In genomic region chr2:128198666-128199065, GRCh38 we compare ENCODE assay signal across 24 cellular contexts.
A peak's percentile ranks its signal among the peaks of the same experiment; 100 is the strongest.
DNase-seq lines count a peak whose midpoint lies in the region; ATAC-seq and TF ChIP-seq lines count a peak whose summit lies in the region.
"Had no signal": no experiment of that assay in that cellular context is flagged by ENCODE, and none has a peak within 500 bp of the region (broad histone marks: within the 10 kb centered on the region; RNA-seq: fewer than 3 reads in every experiment).

No MANE protein-coding gene starts in this region.

- H4K20me1 ChIP-seq in BLaER1 = no peaks in the 10 kb centered on the region
- H4K20me1 ChIP-seq in mammary epithelial cell (ENCODE audit: insufficient read depth, low read length) = no peaks in the 10 kb centered on the region

- no peaks in the 10 kb centered on the region for H3K9me3 Mint-ChIP-seq in activated T-helper 17 cell treated with anti-CD3 and anti-CD28 coated beads, Interleukin-2, amount 50 U/mL, for 72 hours
- H3K9me3 Mint-ChIP-seq: endodermal cell had no signal

- DNase-seq in Ammon's horn (ENCODE audit: low spot score) = peak; percentile 27
- DNase-seq in left ventricle myocardium superior = peak; percentile 50
- no peak for DNase-seq in mammary epithelial cell
- DNase-seq: activated CD4-positive, alpha-beta T cell treated with anti-CD3 and anti-CD28 coated beads for 1 hour; activated gamma-delta T cell; CD4-positive, alpha-beta memory T cell; endodermal cell; GDM1; KBM-7; mesendoderm; MG63; naive thymus-derived CD4-positive, alpha-beta T cell; NCI-H1436 treated with DMSO at 0.1 percent for 48 hours; NCI-H748 treated with DMSO at 0.1 percent for 48 hours; occipital lobe; SIG-M5 had no signal

- no peak for TF ChIP-seq CTCF in mammary epithelial cell (conservative IDR thresholded peaks at IDR 0.05 in 1 of 2, IDR thresholded peaks at IDR 0.05 in 1 of 2; ENCODE audit: extremely low read depth in 1 of 2, insufficient read depth in 1 of 2, low read depth in 1 of 2, low read length in 2 of 2)

- H3K4me1 Mint-ChIP-seq in activated T-helper 17 cell treated with anti-CD3 and anti-CD28 coated beads, Interleukin-2, amount 50 U/mL, for 72 hours = peaks cover 26% of the 10 kb centered on the region

- H3K4me3 Mint-ChIP-seq in activated T-helper 17 cell treated with anti-CD3 and anti-CD28 coated beads, Interleukin-2, amount 50 U/mL, for 72 hours = no peak overlapping the region
- H3K4me3 Mint-ChIP-seq: brain; CD4-positive, alpha-beta memory T cell; endodermal cell; naive thymus-derived CD4-positive, alpha-beta T cell had no signal

- H3K36me3 Mint-ChIP-seq in activated T-helper 17 cell treated with anti-CD3 and anti-CD28 coated beads, Interleukin-2, amount 50 U/mL, for 72 hours (ENCODE audit: low read depth) = no peaks in the 10 kb centered on the region
- H3K36me3 Mint-ChIP-seq: brain had no signal

- CTCF ChIA-PET in mammary epithelial cell (lab: Charles Lee; ENCODE audit: low non-redundant PET) = no interaction called here

- no TSS peak for BruUV-seq in mammary epithelial cell (replicated peaks; lab: Mats Ljungman, UMichigan)

- H3K4me1 ChIP-seq in BLaER1 (peaks cover 84% of the 10 kb centered on the region), mammary epithelial cell (ENCODE audit: insufficient read depth, low read length) (no peaks in the 10 kb centered on the region)

- ATAC-seq in activated T-helper 17 cell treated with anti-CD3 and anti-CD28 coated beads, Interleukin-2, amount 50 U/mL, for 72 hours (replicated peaks) = no peak
- ATAC-seq in left ventricle myocardium superior (peak; percentile 69), HG02759 (IDR thresholded peaks at IDR 0.05; ENCODE audit: unreplicated experiment) (no peak)
- ATAC-seq in activated CD4-positive, CD25-positive, alpha-beta regulatory T cell treated with anti-CD3 and anti-CD28 coated beads, Interleukin-2, amount 50 U/mL, for 24 hours = no peak
- ATAC-seq: gastroesophageal sphincter; naive thymus-derived CD4-positive, alpha-beta T cell had no signal

- dilution Hi-C loops in mammary epithelial cell (cut with HindIII; ENCODE audit: low sequenced_read_pairs) = no loop called here

- 100% methylated on average over 3 of the region's 3 CpGs for WGBS in mammary epithelial cell (ENCODE audit: low coverage, missing lambda C conversion rate)

- H3K9me3 ChIP-seq in BLaER1 (no peaks in the 10 kb centered on the region), mammary epithelial cell (replicated peaks; ENCODE audit: insufficient read depth, low read length) (no peaks in the 10 kb centered on the region)
- H3K9me3 ChIP-seq: gastroesophageal sphincter, MG63 had no signal

- in situ Hi-C loops in mammary epithelial cell (cut with MboI; ENCODE audit: low sequenced_read_pairs in 2 of 2) = loop anchor here in 1 of 2 donors (25.0 kb wide), 1 partner anchor 114 kb away; the partner anchor contains the start of gene HS6ST1

- H2AFZ ChIP-seq in mammary epithelial cell (ENCODE audit: low read depth, low read length) = no peak overlapping the region

- H3K4me3 ChIP-seq in BLaER1 (peak overlapping the region; percentile 31; the same call in 1 of the 2 replicates), mammary epithelial cell (replicated peaks in 1 of 3; ENCODE audit: insufficient read depth in 1 of 3, low read depth in 2 of 3, low read length in 3 of 3) (no peak overlapping the region)
- H3K4me3 ChIP-seq: coronary artery, gastroesophageal sphincter, MG63, skin epidermis had no signal

- H3K36me3 ChIP-seq in BLaER1 = 0 out of 2 replicates have a peak, but pooled peaks cover 7% of the 10 kb centered on the region
- H3K36me3 ChIP-seq in mammary epithelial cell (ENCODE audit: insufficient read depth, low read length) = peaks cover 5% of the 10 kb centered on the region
- H3K36me3 ChIP-seq: gastroesophageal sphincter had no signal

- peak overlapping the region; percentile 90 for H3K4me2 ChIP-seq in BLaER1
- H3K4me2 ChIP-seq in mammary epithelial cell (ENCODE audit: insufficient read depth, low read depth, low read length) = no peak overlapping the region

- H3K27me3 ChIP-seq in BLaER1 (no peaks in the 10 kb centered on the region), mammary epithelial cell (ENCODE audit: insufficient read depth, low read length) (no peaks in the 10 kb centered on the region)
- H3K27me3 ChIP-seq: gastroesophageal sphincter, MG63 had no signal

- peak overlapping the region; percentile 49 for H3K27ac Mint-ChIP-seq in activated T-helper 17 cell treated with anti-CD3 and anti-CD28 coated beads, Interleukin-2, amount 50 U/mL, for 72 hours
- H3K27ac Mint-ChIP-seq: endodermal cell had no signal

- H3K9ac ChIP-seq in BLaER1 (0 out of 2 replicates have a peak overlapping the region, but pooled peaks have one; percentile 15), mammary epithelial cell (ENCODE audit: insufficient read depth, low read length) (no peak overlapping the region)

- H3K79me2 ChIP-seq in mammary epithelial cell (ENCODE audit: insufficient read depth, low read length) = no peaks in the 10 kb centered on the region

- H3K27ac ChIP-seq in BLaER1 (peak overlapping the region; percentile 41), mammary epithelial cell (ENCODE audit: insufficient read depth, low read depth, low read length) (no peak overlapping the region)
- H3K27ac ChIP-seq: coronary artery, gastroesophageal sphincter, skin epidermis had no signal

- no peaks in the 10 kb centered on the region for H3K27me3 Mint-ChIP-seq in activated T-helper 17 cell treated with anti-CD3 and anti-CD28 coated beads, Interleukin-2, amount 50 U/mL, for 72 hours
- H3K27me3 Mint-ChIP-seq: brain; CD4-positive, alpha-beta memory T cell had no signal

- intact Hi-C loops in left ventricle myocardium superior (cut with micrococcal nuclease) (no loop called here), mammary epithelial cell (cut with micrococcal nuclease) (no loop called here)
